Comparison of ENCODE assay signal across 10 cellular contexts in genomic region chr7:73830872-73831655, GRCh38. TPM values are rescaled to one million over a fixed set of nuclear protein-coding genes. Genes with fewer than 3 reads are reported as not detected.
DNase-seq lines count a peak whose midpoint lies in the region; ATAC-seq and TF ChIP-seq lines count a peak whose summit lies in the region.
"Had no signal": no experiment of that assay in that cellular context is flagged by ENCODE, and none has a peak within 500 bp of the region (broad histone marks: within the 10 kb centered on the region; RNA-seq: fewer than 3 reads in every experiment).

Gene CLDN4 (plus strand): TSS chr7:73830996. CDS start chr7:73831202, 206 bp downstream.

- H3K27ac ChIP-seq in esophagus (ENCODE audit: low read depth in 2 of 2, low read length in 1 of 2) = peak within 1 kb of the TSS; percentile 94 to 95
- no peak within 1 kb of the TSS for H3K27ac ChIP-seq in ovary
- H3K27ac ChIP-seq in Karpas-422 (ENCODE audit: low read length) = no peak within 1 kb of the TSS
- H3K27ac ChIP-seq in CD4-positive, alpha-beta T cell (ENCODE audit: low read depth, low read length) = no peak within 1 kb of the TSS

- intact Hi-C loops in ovary (cut with DNase I) = no loop called here
- intact Hi-C loops in CD4-positive, alpha-beta T cell (cut with DNase I, micrococcal nuclease) = no loop called here

- TF ChIP-seq CTCF in ovary (IDR thresholded peaks at IDR 0.05) = no peak
- no peak for TF ChIP-seq CTCF in CD4-positive, alpha-beta T cell (IDR thresholded peaks at IDR 0.05)

- TF ChIP-seq EP300 in ovary (IDR thresholded peaks at IDR 0.05) = no peak

- POLR2A ChIA-PET in CD4-positive, alpha-beta T cell (lab: Charles Lee) = no interaction called here

- H2AFZ ChIP-seq in Karpas-422 (ENCODE audit: low read length) = no peak within 1 kb of the TSS

- no peaks in the 10 kb centered on the region for H3K9me2 ChIP-seq in Karpas-422 (replicated peaks; ENCODE audit: insufficient read depth, low read length)

- no peaks in the 10 kb centered on the region for H3K36me3 Mint-ChIP-seq in CD4-positive, alpha-beta T cell (ENCODE audit: low read depth)

- H3K4me1 Mint-ChIP-seq in CD4-positive, alpha-beta T cell (ENCODE audit: low read depth) = peaks cover 33% of the 10 kb centered on the region

- H3K27me3 ChIP-seq in esophagus (ENCODE audit: control insufficient read depth in 1 of 2, insufficient read depth in 2 of 2, low read length in 2 of 2) (no peaks in the 10 kb centered on the region), ovary (no peaks in the 10 kb centered on the region), Karpas-422 (ENCODE audit: low read length) (no peaks in the 10 kb centered on the region)
- no peaks in the 10 kb centered on the region for H3K27me3 ChIP-seq in CD4-positive, alpha-beta T cell (ENCODE audit: control insufficient read depth, insufficient read depth, low read length)

- no peak within 1 kb of the TSS for H3K27ac Mint-ChIP-seq in CD4-positive, alpha-beta T cell
- H3K27ac Mint-ChIP-seq: stimulated activated naive CD8-positive, alpha-beta T cell treated with anti-CD3 and anti-CD28 coated beads, Interleukin-15, Interleukin-2, amounts not matched to agents 100 ng/mL and 50 ng/mL, for 24 hours had no signal

- H3K4me3 ChIP-seq in esophagus (ENCODE audit: low read depth in 1 of 2, low read length in 2 of 2) (peak within 1 kb of the TSS; percentile 59 to 81), ovary (peak within 1 kb of the TSS; percentile 28), Karpas-422 (ENCODE audit: low read length) (no peak within 1 kb of the TSS)

- CTCF ChIA-PET in CD4-positive, alpha-beta T cell (lab: Charles Lee) = no interaction called here

- H3K4me1 ChIP-seq in ES-I3 (ENCODE audit: insufficient read depth, low read length) (peaks cover 53% of the 10 kb centered on the region), esophagus (ENCODE audit: control insufficient read depth in 2 of 2, insufficient read depth in 2 of 2, low read length in 1 of 2) (peaks cover 3 to 36% of the 10 kb centered on the region in 2 donors), ovary (ENCODE audit: insufficient read depth) (peaks cover 9% of the 10 kb centered on the region), Karpas-422 (ENCODE audit: low read length) (no peaks in the 10 kb centered on the region)

- no peaks in the 10 kb centered on the region for H4K20me1 ChIP-seq in Karpas-422 (ENCODE audit: insufficient read depth, low read depth, low read length)

- H3K4me3 Mint-ChIP-seq in CD4-positive, alpha-beta T cell = no peak within 1 kb of the TSS
- H3K4me3 Mint-ChIP-seq: stimulated activated naive CD8-positive, alpha-beta T cell treated with anti-CD3 and anti-CD28 coated beads, Interleukin-15, Interleukin-2, amounts not matched to agents 100 ng/mL and 50 ng/mL, for 24 hours had no signal

- H3K4me2 ChIP-seq in Karpas-422 (ENCODE audit: low read depth, low read length, poor library complexity, severe bottlenecking) = no peak within 1 kb of the TSS

- WGBS in esophagus, 2 donors = 53 to 67% methylated on average over 44 of the region's 44 CpGs
- WGBS in ovary, 3 donors = 53 to 67% (median 60%) methylated on average over 34 to 44 of the region's 44 CpGs

- DNase-seq in NCI-H524 (lab: John Stamatoyannopoulos, UW) = peak; percentile 77 to 86
- DNase-seq in ovary = no peak
- no peak for DNase-seq in Karpas-422
- DNase-seq in activated effector memory CD4-positive, alpha-beta T cell treated with Interleukin-2 at 50 U/mL for 16 hours = no peak
- no peak for DNase-seq in anterior cingulate cortex (lab: John Stamatoyannopoulos, UW)
- no peak for DNase-seq in CD4-positive, alpha-beta T cell
- DNase-seq: NCI-H2081 had no signal

- no peak for TF ChIP-seq POLR2A in ovary (IDR thresholded peaks at IDR 0.05)

- peaks cover 6% of the 10 kb centered on the region; the same call in 1 of the 2 replicates for H3K9me3 ChIP-seq in ES-I3 (ENCODE audit: control insufficient read depth, insufficient read depth, low read length)
- peaks cover 0 to 9% of the 10 kb centered on the region in 2 donors for H3K9me3 ChIP-seq in esophagus (ENCODE audit: control insufficient read depth in 2 of 2, insufficient read depth in 1 of 2, low read depth in 1 of 2, low read length in 1 of 2)
- H3K9me3 ChIP-seq in ovary = no peaks in the 10 kb centered on the region
- no peaks in the 10 kb centered on the region for H3K9me3 ChIP-seq in Karpas-422 (ENCODE audit: low read length)
- H3K9me3 ChIP-seq in CD4-positive, alpha-beta T cell (ENCODE audit: control insufficient read depth, low read length) = no peaks in the 10 kb centered on the region

- H3K27me3 Mint-ChIP-seq in CD4-positive, alpha-beta T cell = peaks cover 9% of the 10 kb centered on the region

- H3K36me3 ChIP-seq in ES-I3 (ENCODE audit: insufficient read depth, low read length) (no peaks in the 10 kb centered on the region), esophagus (ENCODE audit: control insufficient read depth in 2 of 2, insufficient read depth in 2 of 2, low read length in 1 of 2) (peaks cover 0 to 2% of the 10 kb centered on the region in 2 donors), ovary (no peaks in the 10 kb centered on the region), Karpas-422 (ENCODE audit: insufficient read depth, low read length) (no peaks in the 10 kb centered on the region)

- no peaks in the 10 kb centered on the region for H3K79me2 ChIP-seq in Karpas-422 (ENCODE audit: low read length)

- no peaks in the 10 kb centered on the region for H3K9me3 Mint-ChIP-seq in CD4-positive, alpha-beta T cell
- H3K9me3 Mint-ChIP-seq: stimulated activated naive CD8-positive, alpha-beta T cell treated with anti-CD3 and anti-CD28 coated beads, Interleukin-15, Interleukin-2, amounts not matched to agents 100 ng/mL and 50 ng/mL, for 24 hours had no signal

- H3K9ac ChIP-seq in ES-I3 (ENCODE audit: low read depth, low read length) = peak within 1 kb of the TSS; percentile 46
- no peak within 1 kb of the TSS for H3K9ac ChIP-seq in Karpas-422 (ENCODE audit: low read length)

- ATAC-seq in CD4-positive, alpha-beta T cell (ENCODE audit: poor library complexity) = no peak

RNA-seq across cellular contexts. Expression of gene CLDN4, which starts in this region (rescaled TPM):
- 100 to 1,000 TPM; 124 to 233 TPM for polyA plus RNA-seq in esophagus
- total RNA-seq in ovary = 100 to 1,000 TPM in 1 of 7 donors, 10 to 100 TPM in 1, 1 to 10 TPM in 3, under 1 TPM in 1, not detected in 1; 0.40 to 240 (median 9.1) TPM
- under 1 TPM; 0.27 to 0.35 TPM for polyA plus RNA-seq in ovary
- not detected in 2 replicates for total RNA-seq in Karpas-422 (2014; rRNA removed; shearing (Covaris generic); ENCODE audit: low replicate concordance)
- under 1 TPM; 0.05 to 0.14 TPM for total RNA-seq in CD4-positive, alpha-beta T cell

Comparison
In these comparisons a context has a peak if more than half of its experiments do, and no peak if none do; other contexts are left out.
1. RNA of gene CLDN4 (polyA plus RNA-seq): 124 to 233 TPM in esophagus; 0.27 to 0.35 TPM in ovary; every median in the first group is over 10 times any median in the second.
2. DNase-seq: peak in NCI-H524 (2 of 2); none in ovary (0 of 5), Karpas-422 (single experiment), activated effector memory CD4-positive, alpha-beta T cell treated with Interleukin-2 at 50 U/mL for 16 hours (single experiment), anterior cingulate cortex (0 of 58) and CD4-positive, alpha-beta T cell (0 of 10).
3. H3K27ac ChIP-seq: peak in esophagus (2 of 2); none in ovary (0 of 2), Karpas-422 (single experiment) and CD4-positive, alpha-beta T cell (single experiment).